15 cellular contexts compared by ENCODE assay signal in genomic region chr6:146819596-146820320, GRCh38.
DNase-seq lines count a peak whose midpoint lies in the region; ATAC-seq and TF ChIP-seq lines count a peak whose summit lies in the region.
"Had no signal": no experiment of that assay in that cellular context is flagged by ENCODE, and none has a peak within 500 bp of the region (broad histone marks: within the 10 kb centered on the region; RNA-seq: fewer than 3 reads in every experiment).

No MANE protein-coding gene starts in this region.

- no peaks in the 10 kb centered on the region; the same call in 1 of the 2 replicates for H3K9me3 ChIP-seq in SJCRH30 (replicated peaks)
- H3K9me3 ChIP-seq in mesodermal cell (ENCODE audit: control insufficient read depth, low read length) = no peaks in the 10 kb centered on the region

- peak overlapping the region; percentile 76 for H3K27ac Mint-ChIP-seq in chondrocyte (ENCODE audit: unreplicated experiment)

- peak overlapping the region; percentile 89 for H2AFZ ChIP-seq in ACC112 (ENCODE audit: low read length, unreplicated experiment)
- H2AFZ ChIP-seq: PC-9 had no signal

- no peaks in the 10 kb centered on the region for H3K27me3 ChIP-seq in ACC112 (ENCODE audit: insufficient read depth, low read length)
- no peaks in the 10 kb centered on the region for H3K27me3 ChIP-seq in SJCRH30

- ATAC-seq in sciatic nerve = no peak

- H3K4me3 Mint-ChIP-seq in chondrocyte (ENCODE audit: unreplicated experiment) = peak overlapping the region; percentile 5

- 70 to 89% methylated on average over 3 to 7 of the region's 8 CpGs for WGBS in mesodermal cell (ENCODE audit: insufficient coverage in 2 of 2), 2 experiments

- DNase-seq in SJCRH30 (peak; percentile 30 to 61), chondrocyte (ENCODE audit: low spot score) (no peak), sciatic nerve (ENCODE audit: low spot score) (no peak), DMS53 treated with DMSO at 0.1 percent for 48 hours (lab: John Stamatoyannopoulos, UW; ENCODE audit: unreplicated experiment) (no peak), foreskin melanocyte (no peak), NCI-H187 treated with DMSO at 0.1 percent for 48 hours (lab: John Stamatoyannopoulos, UW) (no peak)
- DNase-seq: 8988T, NCI-H1092, NCI-H1694, NCI-H69, PC-9 had no signal

- H3K36me3 ChIP-seq in ACC112 (ENCODE audit: insufficient read depth, low read length) (no peaks in the 10 kb centered on the region), SJCRH30 (no peaks in the 10 kb centered on the region), mesodermal cell (ENCODE audit: control insufficient read depth, insufficient read depth, low read length) (no peaks in the 10 kb centered on the region)

- H3K4me1 Mint-ChIP-seq in chondrocyte (ENCODE audit: low read depth) = peaks cover 19% of the 10 kb centered on the region

- no peak overlapping the region; the same call in 1 of the 2 replicates for H3K4me3 ChIP-seq in ACC112 (ENCODE audit: low read depth, low read length)
- H3K4me3 ChIP-seq in SJCRH30 = peak overlapping the region; percentile 52
- no peak overlapping the region for H3K4me3 ChIP-seq in mesodermal cell (ENCODE audit: extremely low read depth, insufficient read depth, low read length, poor library complexity, severe bottlenecking)
- H3K4me3 ChIP-seq: PC-9, SK-N-MC had no signal

- H3K36me3 Mint-ChIP-seq in chondrocyte (ENCODE audit: low read depth) = no peaks in the 10 kb centered on the region

- no peaks in the 10 kb centered on the region for H3K79me2 ChIP-seq in ACC112 (ENCODE audit: control insufficient read depth, insufficient read depth, low read length, unreplicated experiment)

- H3K4me1 ChIP-seq in ACC112 (ENCODE audit: control insufficient read depth, insufficient read depth, low read length, unreplicated experiment) (peaks cover 12% of the 10 kb centered on the region), SJCRH30 (peaks cover 29% of the 10 kb centered on the region), mesodermal cell (ENCODE audit: control insufficient read depth, insufficient read depth, low read length, poor library complexity, severe bottlenecking) (peaks cover 12% of the 10 kb centered on the region)

- intact Hi-C loops in sciatic nerve (cut with DNase I) = no loop called here

- H3K27ac ChIP-seq in ACC112 (ENCODE audit: low read depth, low read length) (no peak overlapping the region), SJCRH30 (peak overlapping the region; percentile 86), mesodermal cell (ENCODE audit: low read depth, low read length, severe bottlenecking) (peak overlapping the region; percentile 55)
- H3K27ac ChIP-seq: C4-2B, PC-9, SK-N-MC had no signal

- peaks cover 7% of the 10 kb centered on the region for H3K9me3 Mint-ChIP-seq in chondrocyte (ENCODE audit: low read depth)

- TF ChIP-seq CTCF in chondrocyte (IDR thresholded peaks at IDR 0.05) = no peak

- no peaks in the 10 kb centered on the region for H3K27me3 Mint-ChIP-seq in chondrocyte (ENCODE audit: low read depth)

Comparison
In these comparisons a context has a peak if more than half of its experiments do, and no peak if none do; other contexts are left out.
1. DNase-seq: peak in SJCRH30 (2 of 2); none in chondrocyte (single experiment), sciatic nerve (single experiment), DMS53 treated with DMSO at 0.1 percent for 48 hours (single experiment), foreskin melanocyte (single experiment) and NCI-H187 treated with DMSO at 0.1 percent for 48 hours (single experiment).